ENCODE assay signal across 15 cellular contexts in the genomic region with DNA sequence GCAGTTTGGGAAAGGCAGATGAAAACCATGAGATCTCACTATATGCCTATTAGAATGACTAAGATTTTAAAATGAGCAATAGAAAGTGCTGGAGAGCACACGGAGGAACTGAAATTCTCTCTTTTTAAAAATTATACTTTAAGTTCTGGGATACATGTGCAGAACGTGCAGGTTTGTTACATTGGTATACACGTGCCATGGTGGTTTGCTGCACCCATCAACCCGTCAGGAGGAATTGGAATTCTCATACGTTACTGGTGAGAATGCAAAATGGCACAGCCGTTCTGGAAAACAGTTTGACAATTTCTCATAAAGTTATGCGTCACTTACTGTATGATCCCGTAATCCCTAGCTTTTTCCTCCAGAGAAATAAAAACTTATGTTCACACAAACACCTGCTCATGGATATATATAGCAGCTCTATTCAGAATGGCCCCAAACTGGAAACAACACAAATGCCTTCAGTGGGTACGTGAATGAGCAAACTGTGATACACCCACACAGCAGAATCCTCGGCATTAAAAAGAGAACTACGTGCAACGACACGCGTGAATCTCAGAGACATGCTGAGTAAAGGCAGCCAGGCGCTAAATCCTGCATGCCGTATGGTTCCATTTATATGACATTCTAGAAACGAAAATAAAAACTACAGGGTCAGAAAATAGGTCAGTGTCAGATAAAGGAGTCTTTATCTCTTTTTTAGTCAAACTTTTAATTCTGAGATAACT. TPM values are rescaled to one million over a fixed set of nuclear protein-coding genes. Genes with fewer than 3 reads are reported as not detected.
A peak's percentile ranks its signal among the peaks of the same experiment; 100 is the strongest.
DNase-seq lines count a peak whose midpoint lies in the region; ATAC-seq and TF ChIP-seq lines count a peak whose summit lies in the region.
"Had no signal": no experiment of that assay in that cellular context is flagged by ENCODE, and none has a peak within 500 bp of the region (broad histone marks: within the 10 kb centered on the region; RNA-seq: fewer than 3 reads in every experiment).

No MANE protein-coding gene starts in this region.

- no peaks in the 10 kb centered on the region for H3K9me3 ChIP-seq in hepatocyte (ENCODE audit: low read depth)
- H3K9me3 ChIP-seq: body of pancreas, thyroid gland had no signal

- TF ChIP-seq CTCF in GM10248 (IDR thresholded peaks at IDR 0.05; ENCODE audit: control extremely low read depth, extremely low read depth, low read depth, missing control alignments) (no peak), hepatocyte (IDR thresholded peaks at IDR 0.05; ENCODE audit: poor library complexity) (no peak)

- ATAC-seq in HG02798 (IDR thresholded peaks at IDR 0.05; ENCODE audit: poor library complexity, unreplicated experiment) = peak; percentile 45
- no peak for ATAC-seq in GM19455 (IDR thresholded peaks at IDR 0.05; ENCODE audit: unreplicated experiment)
- ATAC-seq: body of pancreas, right cardiac atrium had no signal

- H4K20me1 ChIP-seq in hepatocyte (ENCODE audit: insufficient read depth, poor library complexity, severe bottlenecking) = no peaks in the 10 kb centered on the region

- no peaks in the 10 kb centered on the region for H3K9me2 ChIP-seq in hepatocyte (replicated peaks; ENCODE audit: insufficient read depth)

- peak; percentile 51 for DNase-seq in GM10248 (ENCODE audit: extremely low spot score)
- peak; percentile 29 for DNase-seq in inferior parietal cortex (ENCODE audit: extremely low spot score)
- no peak for DNase-seq in NCI-H1694 treated with DMSO at 0.1 percent for 48 hours (lab: John Stamatoyannopoulos, UW)
- no peak for DNase-seq in hepatocyte (ENCODE audit: low spot score)
- DNase-seq in KG1 (lab: John Stamatoyannopoulos, UW) = no peak
- DNase-seq: activated T-cell treated with anti-CD3 and anti-CD28 coated beads, Interleukin-2, amount 50 U/mL, for 4 hours; body of pancreas; right cardiac atrium; thyroid gland had no signal

- H3K4me3 ChIP-seq in hepatocyte = no peak overlapping the region
- H3K4me3 ChIP-seq: body of pancreas, thyroid gland had no signal

- no peak overlapping the region for H2AFZ ChIP-seq in hepatocyte

- in situ Hi-C loops in GM18951 (cut with MboI; ENCODE audit: low sequenced_read_pairs, unreplicated experiment) = no loop called here

- CTCF ChIA-PET in GM10248 (lab: Yijun Ruan, JAX) = interaction anchor here (3.5 kb wide), 1 partner anchor 39 kb away, joined by 15 read pairs; no protein-coding TSS in a partner anchor

- no peaks in the 10 kb centered on the region for H3K4me1 ChIP-seq in hepatocyte (ENCODE audit: insufficient read depth)
- H3K4me1 ChIP-seq: thyroid gland had no signal

- no peak overlapping the region for H3K4me2 ChIP-seq in hepatocyte

- H3K27ac ChIP-seq in hepatocyte = no peak overlapping the region
- H3K27ac ChIP-seq: body of pancreas, thyroid gland had no signal

- TF ChIP-seq POLR2A in GM18951 (IDR thresholded peaks at IDR 0.05; ENCODE audit: extremely low read depth, insufficient read depth, insufficient read length) = peak; percentile 30

- H3K36me3 ChIP-seq in hepatocyte (replicated peaks; ENCODE audit: insufficient read depth, low read depth) = no peaks in the 10 kb centered on the region
- H3K36me3 ChIP-seq: thyroid gland had no signal

- no peaks in the 10 kb centered on the region for H3K27me3 ChIP-seq in hepatocyte
- H3K27me3 ChIP-seq: body of pancreas, thyroid gland had no signal

- H3K79me2 ChIP-seq in hepatocyte = no peaks in the 10 kb centered on the region

- 78% methylated on average over 17 of the region's 17 CpGs for WGBS in hepatocyte (ENCODE audit: low lambda C conversion rate, missing lambda C conversion rate)

- POLR2A ChIA-PET in GM10248 (lab: Yijun Ruan, JAX) = no interaction called here

RNA-seq across cellular contexts. Expression of gene PIK3R6, which starts 11.8 kb away (rescaled TPM):
- total RNA-seq in hepatocyte = 0.10 TPM in 1 of 2 replicates, not detected in the other
- 0.07 TPM in 1 of 2 replicates, not detected in the other for polyA plus RNA-seq in hepatocyte
- total RNA-seq: endothelial cell of umbilical vein, mesothelial cell of epicardium, RPMI7951 had no signal
- polyA plus RNA-seq: endothelial cell of umbilical vein had no signal

RNA-seq across cellular contexts. Expression of gene MFSD6L, which starts 56.5 kb away (rescaled TPM):
- total RNA-seq in hepatocyte = 1.8 and 2.2 TPM in 2 replicates
- 0.34 and 0.45 TPM in 2 replicates for polyA plus RNA-seq in hepatocyte
- total RNA-seq: endothelial cell of umbilical vein, right cardiac atrium, RPMI7951 had no signal
- polyA plus RNA-seq: endothelial cell of umbilical vein had no signal

Comparison
In these comparisons a context has a peak if more than half of its experiments do, and no peak if none do; other contexts are left out.
1. DNase-seq: peak in GM10248 (single experiment) and inferior parietal cortex (single experiment); none in NCI-H1694 treated with DMSO at 0.1 percent for 48 hours (single experiment), hepatocyte (single experiment) and KG1 (single experiment).